Comparison of ENCODE assay signal across 9 cellular contexts in genomic region chr19:2841858-2842574, GRCh38. TPM values are rescaled to one million over a fixed set of nuclear protein-coding genes. Genes with fewer than 3 reads are reported as not detected.
DNase-seq lines count a peak whose midpoint lies in the region; ATAC-seq and TF ChIP-seq lines count a peak whose summit lies in the region.
"Had no signal": no experiment of that assay in that cellular context is flagged by ENCODE, and none has a peak within 500 bp of the region (broad histone marks: within the 10 kb centered on the region; RNA-seq: fewer than 3 reads in every experiment).

No MANE protein-coding gene starts in this region.

- H3K9me3 ChIP-seq in mononuclear cell (ENCODE audit: low read depth, low read length), result no peaks in the 10 kb centered on the region

- peaks cover 22% of the 10 kb centered on the region for H3K4me1 ChIP-seq in mononuclear cell (ENCODE audit: insufficient read depth, low read length)

- no peak overlapping the region for H3K27ac ChIP-seq in HL-60 (replicated peaks)

- ATAC-seq in GM18858 (IDR thresholded peaks at IDR 0.05; ENCODE audit: unreplicated experiment), result no peak

- DNase-seq in DMS 273 (lab: John Stamatoyannopoulos, UW; ENCODE audit: unreplicated experiment) (peak; percentile 41), DMS 273 treated with DMSO at 0.1 percent for 48 hours (lab: John Stamatoyannopoulos, UW) (no peak), HL-60 (ENCODE audit: low read depth in 1 of 2, low spot score in 1 of 2) (no peak), cardiac fibroblast (ENCODE audit: low read depth in 2 of 2) (no peak), T-helper 9 cell (no peak)
- DNase-seq in stimulated activated CD4-positive, alpha-beta T cell treated with anti-CD3 and anti-CD28 coated beads, Interleukin-12 subunit alpha, Interleukin-12 subunit beta, amount 100 ng/mL, for 4 hours, result no peak

- no peak for TF ChIP-seq CTCF in HL-60 (IDR thresholded peaks at IDR 0.05; ENCODE audit: insufficient read depth, low read length)
- TF ChIP-seq CTCF in cardiac fibroblast (IDR thresholded peaks at IDR 0.05; ENCODE audit: low read depth, low read length), result no peak

- no peaks in the 10 kb centered on the region for H3K27me3 ChIP-seq in HL-60 (ENCODE audit: insufficient read depth, poor library complexity, severe bottlenecking)
- H3K27me3 ChIP-seq in mononuclear cell (ENCODE audit: insufficient read depth, low read length), result no peaks in the 10 kb centered on the region

- H3K4me3 ChIP-seq in HL-60 (replicated peaks; ENCODE audit: insufficient read depth, low read length), result peak overlapping the region; percentile 43
- H3K4me3 ChIP-seq in cardiac fibroblast (replicated peaks in 1 of 2; ENCODE audit: low read depth in 2 of 2, low read length in 2 of 2), result peak overlapping the region; percentile 85 to 91
- H3K4me3 ChIP-seq in mononuclear cell (ENCODE audit: low read length), result peak overlapping the region; percentile 66

RNA-seq across cellular contexts. Expression of gene ZNF555, which starts 0.7 kb away (rescaled TPM):
- total RNA-seq in mononuclear cell, result 3.1 TPM

RNA-seq across cellular contexts. Expression of gene ZNF554, which starts 22.3 kb away (rescaled TPM):
- total RNA-seq in mononuclear cell, result 1.8 TPM

RNA-seq across cellular contexts. Expression of gene ZNF556, which starts 25.1 kb away (rescaled TPM):
- not detected for total RNA-seq in mononuclear cell
- total RNA-seq: subcutaneous adipose tissue had no signal

RNA-seq across cellular contexts. Expression of gene THOP1, which starts 56.7 kb away (rescaled TPM):
- total RNA-seq in mononuclear cell, result 15.4 TPM

RNA-seq across cellular contexts. Expression of gene ZNF57, which starts 58.7 kb away (rescaled TPM):
- total RNA-seq in mononuclear cell, result 1.0 TPM
